15 cellular contexts compared by ENCODE assay signal in the genomic region with DNA sequence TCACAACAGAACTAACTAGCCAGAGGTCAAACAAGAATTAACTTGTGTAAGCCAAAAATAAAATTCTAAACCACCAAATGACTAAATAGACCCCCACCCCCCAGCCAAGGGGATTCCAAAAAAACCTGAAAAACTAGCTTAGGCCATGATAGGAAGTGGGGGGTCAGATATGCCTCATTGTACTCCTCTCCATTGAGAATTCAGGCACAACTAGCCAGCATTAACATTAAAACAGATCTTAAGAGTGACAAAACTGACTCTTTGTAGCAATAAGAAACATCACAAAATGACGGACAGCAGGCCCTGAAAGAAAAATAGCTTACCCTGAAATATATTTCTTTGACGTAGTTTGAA.
"Had no signal": no experiment of that assay in that cellular context is flagged by ENCODE, and none has a peak within 500 bp of the region (broad histone marks: within the 10 kb centered on the region; RNA-seq: fewer than 3 reads in every experiment).

No MANE protein-coding gene starts in this region.

- H3K4me3 Mint-ChIP-seq: activated CD4-positive, alpha-beta memory T cell treated with anti-CD3 and anti-CD28 coated beads for 36 hours; activated naive CD8-positive, alpha-beta T cell treated with anti-CD3 and anti-CD28 coated beads, Interleukin-2, amount 50 U/mL, for 24 hours; activated T-cell treated with anti-CD3 and anti-CD28 coated beads, Interleukin-2, amount 50 U/mL, for 72 hours; stimulated activated effector memory CD8-positive, alpha-beta T cell treated with anti-CD3 and anti-CD28 coated beads, Interleukin-12 subunit alpha, Interleukin-12 subunit beta, amount 100 ng/mL, for 72 hours had no signal

- H3K27me3 ChIP-seq: cardiac muscle cell, tibial nerve had no signal

- ATAC-seq: activated naive CD8-positive, alpha-beta T cell treated with anti-CD3 and anti-CD28 coated beads, Interleukin-2, amount 50 U/mL, for 24 hours; activated T-cell treated with anti-CD3 and anti-CD28 coated beads, Interleukin-2, amount 50 U/mL, for 72 hours; left ventricle myocardium superior; stimulated activated effector memory CD8-positive, alpha-beta T cell treated with anti-CD3 and anti-CD28 coated beads, Interleukin-12 subunit alpha, Interleukin-12 subunit beta, amount 100 ng/mL, for 72 hours had no signal

- H3K4me1 Mint-ChIP-seq: activated naive CD8-positive, alpha-beta T cell treated with anti-CD3 and anti-CD28 coated beads, Interleukin-2, amount 50 U/mL, for 24 hours; stimulated activated effector memory CD8-positive, alpha-beta T cell treated with anti-CD3 and anti-CD28 coated beads, Interleukin-12 subunit alpha, Interleukin-12 subunit beta, amount 100 ng/mL, for 72 hours had no signal

- H3K9me3 Mint-ChIP-seq: activated CD4-positive, alpha-beta memory T cell treated with anti-CD3 and anti-CD28 coated beads for 36 hours; activated T-cell treated with anti-CD3 and anti-CD28 coated beads, Interleukin-2, amount 50 U/mL, for 72 hours; stimulated activated effector memory CD8-positive, alpha-beta T cell treated with anti-CD3 and anti-CD28 coated beads, Interleukin-12 subunit alpha, Interleukin-12 subunit beta, amount 100 ng/mL, for 72 hours had no signal

- H3K27ac Mint-ChIP-seq: activated CD4-positive, alpha-beta memory T cell treated with anti-CD3 and anti-CD28 coated beads for 36 hours; activated naive CD8-positive, alpha-beta T cell treated with anti-CD3 and anti-CD28 coated beads, Interleukin-2, amount 50 U/mL, for 24 hours; activated T-cell treated with anti-CD3 and anti-CD28 coated beads, Interleukin-2, amount 50 U/mL, for 72 hours; stimulated activated effector memory CD8-positive, alpha-beta T cell treated with anti-CD3 and anti-CD28 coated beads, Interleukin-12 subunit alpha, Interleukin-12 subunit beta, amount 100 ng/mL, for 72 hours had no signal

- FAIRE-seq: astrocyte, colon, endothelial cell of umbilical vein, keratinocyte had no signal

- H3K4me1 ChIP-seq: tibial nerve had no signal

- H3K4me3 ChIP-seq: cardiac muscle cell, tibial nerve had no signal

- DNase-seq: activated CD4-positive, alpha-beta memory T cell treated with anti-CD3 and anti-CD28 coated beads for 36 hours; activated CD4-positive, alpha-beta T cell treated with anti-CD3 and anti-CD28 coated beads for 1 hour; activated naive CD8-positive, alpha-beta T cell treated with anti-CD3 and anti-CD28 coated beads, Interleukin-2, amount 50 U/mL, for 24 hours; activated T-cell treated with anti-CD3 and anti-CD28 coated beads, Interleukin-2, amount 50 U/mL, for 72 hours; foreskin melanocyte; head of caudate nucleus; left ventricle myocardium superior; midbrain had no signal

- H3K27ac ChIP-seq: cardiac muscle cell, tibial nerve had no signal

- H3K9me3 ChIP-seq: tibial nerve had no signal

- H3K36me3 Mint-ChIP-seq: activated CD4-positive, alpha-beta memory T cell treated with anti-CD3 and anti-CD28 coated beads for 36 hours; stimulated activated effector memory CD8-positive, alpha-beta T cell treated with anti-CD3 and anti-CD28 coated beads, Interleukin-12 subunit alpha, Interleukin-12 subunit beta, amount 100 ng/mL, for 72 hours had no signal

- H3K36me3 ChIP-seq: cardiac muscle cell, tibial nerve had no signal
